Comparison of ENCODE assay signal across 11 cellular contexts in genomic region chr12:115598827-115599226, GRCh38.
A peak's percentile ranks its signal among the peaks of the same experiment; 100 is the strongest.
DNase-seq lines count a peak whose midpoint lies in the region; ATAC-seq and FAIRE-seq lines count a peak whose summit lies in the region.
"Had no signal": no experiment of that assay in that cellular context is flagged by ENCODE, and none has a peak within 500 bp of the region (broad histone marks: within the 10 kb centered on the region; RNA-seq: fewer than 3 reads in every experiment).

No MANE protein-coding gene starts in this region.

- no peaks in the 10 kb centered on the region for H3K9me2 ChIP-seq in GM23248 (ENCODE audit: insufficient read depth)

- ATAC-seq in HG02759 (IDR thresholded peaks at IDR 0.05; ENCODE audit: unreplicated experiment): no peak
- ATAC-seq in aorta (ENCODE audit: low FRiP score): no peak
- ATAC-seq: right lobe of liver had no signal

- DNase-seq in GM23248 (peak; percentile 57), amygdala (lab: John Stamatoyannopoulos, UW) (peak in 46 of 56 donors; percentile 2 to 66 (median 21)), inferior parietal cortex (ENCODE audit: extremely low spot score) (peak; percentile 34), NCI-H2081 (lab: John Stamatoyannopoulos, UW) (no peak), GM19239 (ENCODE audit: insufficient read length, low spot score) (no peak), aorta (no peak)
- DNase-seq: activated CD4-positive, alpha-beta memory T cell treated with anti-CD3 and anti-CD28 coated beads for 36 hours; NCI-H2171 treated with DMSO at 0.1 percent for 48 hours; right lobe of liver had no signal

- H3K27me3 ChIP-seq in GM23248 (replicated peaks; ENCODE audit: insufficient read depth) (0 out of 2 replicates have a peak, but pooled peaks cover 3% of the 10 kb centered on the region), skeletal muscle tissue (ENCODE audit: control insufficient read depth in 3 of 3, insufficient read depth in 3 of 3, low read length in 3 of 3) (peaks cover 9 to 20% (median 10%) of the 10 kb centered on the region in 3 donors), aorta (ENCODE audit: control insufficient read depth in 1 of 2, insufficient read depth in 2 of 2, low read length in 1 of 2) (no peaks in the 10 kb centered on the region)
- H3K27me3 ChIP-seq: right lobe of liver had no signal

- H3K36me3 ChIP-seq in GM23248 (ENCODE audit: low read depth) (no peaks in the 10 kb centered on the region), skeletal muscle tissue (ENCODE audit: control insufficient read depth in 3 of 3, insufficient read depth in 3 of 3, low read length in 3 of 3) (no peaks in the 10 kb centered on the region), aorta (ENCODE audit: control insufficient read depth in 1 of 2, insufficient read depth in 2 of 2, low read length in 1 of 2) (no peaks in the 10 kb centered on the region)
- H3K36me3 ChIP-seq: right lobe of liver had no signal

- WGBS in GM23248 (ENCODE audit: low coverage in 1 of 2, low lambda C conversion rate in 2 of 2, missing lambda C conversion rate in 2 of 2), 2 experiments: 4% methylated on average over 16 to 17 of the region's 17 CpGs
- WGBS in aorta, 2 donors: 18 to 26% methylated on average over 17 of the region's 17 CpGs

- H3K79me2 ChIP-seq in GM23248 (ENCODE audit: insufficient read depth): no peaks in the 10 kb centered on the region

- intact Hi-C loops in aorta (cut with DNase I): no loop called here

- in situ Hi-C loops in GM23248 (cut with MboI): no loop called here

- H3K27ac ChIP-seq in GM23248 (no peak overlapping the region), skeletal muscle tissue (ENCODE audit: low read depth, low read length) (no peak overlapping the region), aorta (ENCODE audit: low read depth in 1 of 2, low read length in 2 of 2) (no peak overlapping the region)
- H3K27ac ChIP-seq: right lobe of liver had no signal

- no peaks in the 10 kb centered on the region for H3K9me3 ChIP-seq in GM23248 (ENCODE audit: low read depth)
- H3K9me3 ChIP-seq in skeletal muscle tissue (ENCODE audit: control insufficient read depth in 3 of 3, low read length in 3 of 3): no peaks in the 10 kb centered on the region
- H3K9me3 ChIP-seq in aorta (ENCODE audit: control insufficient read depth, low read length): no peaks in the 10 kb centered on the region
- H3K9me3 ChIP-seq: right lobe of liver had no signal

- H3K4me3 ChIP-seq in GM23248 (no peak overlapping the region), skeletal muscle tissue (ENCODE audit: low read length in 3 of 3) (peak overlapping the region; percentile 6 to 35 (median 30)), aorta (ENCODE audit: low read length in 2 of 2) (no peak overlapping the region)
- H3K4me3 ChIP-seq: right lobe of liver had no signal

- H3K9ac ChIP-seq in GM23248: peak overlapping the region; percentile 9; the same call in 1 of the 2 replicates
- no peak overlapping the region for H3K9ac ChIP-seq in skeletal muscle tissue (ENCODE audit: low read depth in 1 of 3, low read length in 3 of 3)

- FAIRE-seq in GM19239 (lab: Jason Lieb, UNC): no peak

- H3K4me1 ChIP-seq in GM23248 (ENCODE audit: insufficient read depth) (peaks cover 8% of the 10 kb centered on the region), skeletal muscle tissue (ENCODE audit: control insufficient read depth in 3 of 3, insufficient read depth in 3 of 3, low read length in 3 of 3) (peaks cover 4 to 10% (median 10%) of the 10 kb centered on the region in 3 donors), aorta (ENCODE audit: control insufficient read depth in 1 of 2, insufficient read depth in 2 of 2, low read length in 2 of 2) (no peaks in the 10 kb centered on the region)
- H3K4me1 ChIP-seq: right lobe of liver had no signal

- H2AFZ ChIP-seq in GM23248: 0 out of 2 replicates have a peak overlapping the region, but pooled peaks have one; percentile 42

- no peaks in the 10 kb centered on the region for H3F3A ChIP-seq in GM23248 (ENCODE audit: insufficient read depth)

- no peaks in the 10 kb centered on the region for H4K20me1 ChIP-seq in GM23248 (ENCODE audit: insufficient read depth)

- peak overlapping the region; percentile 45 for H3K4me2 ChIP-seq in GM23248 (ENCODE audit: unreplicated experiment)

Comparison
In these comparisons a context has a peak if more than half of its experiments do, and no peak if none do; other contexts are left out.
1. DNase-seq: peak in GM23248 (single experiment), amygdala (46 of 56) and inferior parietal cortex (single experiment); none in NCI-H2081 (0 of 2), GM19239 (single experiment) and aorta (0 of 2).
2. H3K4me3 ChIP-seq: peak in skeletal muscle tissue (3 of 3); none in GM23248 (single experiment) and aorta (0 of 2).